8 cellular contexts compared by ENCODE assay signal in the genomic region with DNA sequence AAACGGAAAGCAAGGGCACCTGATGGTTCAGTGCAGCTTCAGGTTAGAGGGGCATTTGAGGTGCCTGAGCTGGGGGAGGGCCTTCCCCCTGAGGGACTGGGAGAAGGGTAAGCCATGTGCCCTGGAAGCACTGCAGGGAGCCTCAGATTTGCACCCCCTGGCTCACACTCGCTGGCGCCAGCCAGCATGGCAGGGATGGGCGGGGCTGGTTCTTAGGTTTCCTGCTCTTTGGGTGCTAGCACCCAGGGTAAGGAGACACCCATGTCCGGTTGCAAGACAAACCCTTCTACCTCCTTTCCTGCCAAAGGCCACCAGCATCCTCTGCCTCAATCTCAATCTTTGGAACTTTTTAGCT. TPM values are rescaled to one million over a fixed set of nuclear protein-coding genes. Genes with fewer than 3 reads are reported as not detected.
DNase-seq lines count a peak whose midpoint lies in the region; ATAC-seq and TF ChIP-seq lines count a peak whose summit lies in the region.

No MANE protein-coding gene starts in this region.

- H3K4me1 ChIP-seq in neutrophil (ENCODE audit: control insufficient read depth in 1 of 2, insufficient read depth in 1 of 2, low read depth in 1 of 2, low read length in 1 of 2) (peaks cover 45 to 52% of the 10 kb centered on the region in 2 experiments), MM.1S (ENCODE audit: low read length) (peaks cover 5% of the 10 kb centered on the region)

- H3K9ac ChIP-seq in MM.1S (ENCODE audit: low read length): no peak overlapping the region

- no peaks in the 10 kb centered on the region for H4K20me1 ChIP-seq in MM.1S (ENCODE audit: insufficient read depth, low read length)

- peak; percentile 56 for DNase-seq in DMS153 treated with DMSO at 0.1 percent for 48 hours (lab: John Stamatoyannopoulos, UW; ENCODE audit: unreplicated experiment)
- peak; percentile 70 for DNase-seq in NCI-H69 (lab: John Stamatoyannopoulos, UW)
- DNase-seq in activated effector memory CD4-positive, alpha-beta T cell treated with Interleukin-2 at 50 U/mL for 16 hours: peak; percentile 66
- no peak for DNase-seq in left lobe of liver (ENCODE audit: low spot score)
- no peak for DNase-seq in MM.1S
- no peak for DNase-seq in C1 segment of cervical spinal cord (lab: John Stamatoyannopoulos, UW)

- TF ChIP-seq CTCF in neutrophil (IDR thresholded peaks at IDR 0.05): no peak
- TF ChIP-seq CTCF in MM.1S (IDR thresholded peaks at IDR 0.05; ENCODE audit: low read length): no peak

- H3K27ac ChIP-seq in neutrophil (peak overlapping the region; percentile 100), MM.1S (ENCODE audit: low read length) (no peak overlapping the region)

- no peak overlapping the region for H2AFZ ChIP-seq in MM.1S (ENCODE audit: low read length)

- H3K79me2 ChIP-seq in MM.1S (ENCODE audit: low read length): no peaks in the 10 kb centered on the region

- H3K36me3 ChIP-seq in neutrophil (peaks cover 58% of the 10 kb centered on the region), MM.1S (replicated peaks; ENCODE audit: insufficient read depth, low read length) (no peaks in the 10 kb centered on the region)

- ATAC-seq in left lobe of liver (no peak), HG02610 (IDR thresholded peaks at IDR 0.05; ENCODE audit: unreplicated experiment) (no peak)

- H3K4me3 ChIP-seq in neutrophil (ENCODE audit: low read depth in 1 of 2, low read length in 1 of 2) (peak overlapping the region; percentile 73 to 98), MM.1S (ENCODE audit: low read length) (no peak overlapping the region)

- no peaks in the 10 kb centered on the region for H3F3A ChIP-seq in MM.1S (ENCODE audit: insufficient read depth, low read length)

- no peaks in the 10 kb centered on the region for H3K9me2 ChIP-seq in MM.1S (replicated peaks; ENCODE audit: insufficient read depth, low read length)

- H3K9me3 ChIP-seq in neutrophil (no peaks in the 10 kb centered on the region), MM.1S (replicated peaks; ENCODE audit: insufficient read depth, low read length) (no peaks in the 10 kb centered on the region)

- H3K27me3 ChIP-seq in neutrophil (no peaks in the 10 kb centered on the region), MM.1S (replicated peaks; ENCODE audit: insufficient read depth, low read length) (no peaks in the 10 kb centered on the region)

- H3K4me2 ChIP-seq in MM.1S (ENCODE audit: low read depth, low read length): no peak overlapping the region

RNA-seq across cellular contexts. Expression of a gene that starts 2.3 kb away (rescaled TPM):
- 5.8 TPM for total RNA-seq in left lobe of liver

RNA-seq across cellular contexts. Expression of a gene that starts 39.4 kb away (rescaled TPM):
- 13.4 TPM for total RNA-seq in left lobe of liver

Comparison
In these comparisons a context has a peak if more than half of its experiments do, and no peak if none do; other contexts are left out.
1. DNase-seq: peak in DMS153 treated with DMSO at 0.1 percent for 48 hours (single experiment), NCI-H69 (single experiment) and activated effector memory CD4-positive, alpha-beta T cell treated with Interleukin-2 at 50 U/mL for 16 hours (single experiment); none in left lobe of liver (single experiment), MM.1S (single experiment) and C1 segment of cervical spinal cord (0 of 14).